8 cellular contexts compared by ENCODE assay signal in the genomic region with DNA sequence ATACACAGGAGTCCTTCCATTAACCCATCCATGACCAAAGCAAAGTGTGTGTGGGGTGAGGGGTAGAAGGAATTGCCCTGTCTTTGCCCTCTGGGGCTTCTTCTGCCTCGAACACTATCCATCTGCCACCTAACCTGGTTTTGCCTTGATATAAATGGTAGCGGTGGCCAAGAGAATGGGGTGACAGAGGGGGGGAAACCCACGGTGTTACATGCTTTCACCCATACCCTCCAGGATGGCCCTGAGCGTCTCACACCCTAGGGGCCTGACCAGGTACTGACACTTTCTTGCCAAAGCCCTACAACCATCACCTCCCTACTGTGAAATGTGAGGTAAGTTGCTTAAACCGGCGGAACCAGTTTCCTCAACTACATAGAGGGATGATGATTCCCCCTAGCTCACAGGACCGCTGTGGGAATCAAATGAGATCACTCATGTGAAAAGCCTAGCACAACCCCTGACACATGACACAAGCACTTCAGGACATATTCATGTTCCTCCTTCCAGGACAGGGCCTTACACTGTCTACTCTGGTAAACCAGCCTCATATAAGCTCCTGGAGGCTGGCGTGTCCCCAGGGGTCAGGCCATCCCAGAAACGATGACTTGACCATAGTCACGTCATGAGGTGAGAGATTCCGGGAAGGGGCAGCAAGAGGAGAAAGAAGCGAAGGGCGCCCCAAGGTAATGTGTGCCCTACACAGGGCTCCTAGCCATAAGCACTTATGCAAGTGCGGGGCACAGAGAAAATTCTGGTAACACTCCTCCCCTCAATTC. TPM values are rescaled to one million over a fixed set of nuclear protein-coding genes. Genes with fewer than 3 reads are reported as not detected.
A peak's percentile ranks its signal among the peaks of the same experiment; 100 is the strongest.
DNase-seq lines count a peak whose midpoint lies in the region; ATAC-seq and TF ChIP-seq lines count a peak whose summit lies in the region.

No MANE protein-coding gene starts in this region.

- H3K27ac ChIP-seq in neural cell (ENCODE audit: low read length) (peak overlapping the region; percentile 76), urinary bladder (ENCODE audit: low read depth) (peak overlapping the region; percentile 99)

- H3F3A ChIP-seq in neural cell (ENCODE audit: insufficient read depth, low read length, poor library complexity, severe bottlenecking), result no peaks in the 10 kb centered on the region

- no peaks in the 10 kb centered on the region for H3K9me2 ChIP-seq in neural cell (ENCODE audit: insufficient read depth, low read length)

- no peak overlapping the region for H2AFZ ChIP-seq in neural cell (ENCODE audit: low read depth, low read length)

- peak; percentile 17 for TF ChIP-seq CTCF in fibroblast of mammary gland (conservative IDR thresholded peaks at IDR 0.05; ENCODE audit: control insufficient read depth, insufficient read depth, low read depth, low read length)
- peak; percentile 24 for TF ChIP-seq CTCF in neural cell (IDR thresholded peaks at IDR 0.05; ENCODE audit: poor library complexity, severe bottlenecking)

- TF ChIP-seq RAD21 in neural cell (conservative IDR thresholded peaks at IDR 0.05), result no peak

- no peaks in the 10 kb centered on the region for H3K36me3 ChIP-seq in neural cell (ENCODE audit: insufficient read depth, low read length)
- H3K36me3 ChIP-seq in urinary bladder (ENCODE audit: insufficient read depth), result no peaks in the 10 kb centered on the region

- peak; percentile 48 for ATAC-seq in HG02981 (IDR thresholded peaks at IDR 0.05; ENCODE audit: unreplicated experiment)

- no peaks in the 10 kb centered on the region for H4K20me1 ChIP-seq in neural cell (ENCODE audit: insufficient read depth)

- peak overlapping the region; percentile 84 for H3K9ac ChIP-seq in neural cell (ENCODE audit: low read length)

- peak overlapping the region; percentile 53 for H3K4me3 ChIP-seq in fibroblast of mammary gland (ENCODE audit: control insufficient read depth, low read depth, low read length)
- H3K4me3 ChIP-seq in neural cell (ENCODE audit: low read length), result peak overlapping the region; percentile 76
- H3K4me3 ChIP-seq in urinary bladder (ENCODE audit: low read depth, low read length), result peak overlapping the region; percentile 50

- TF ChIP-seq EP300 in neural cell (conservative IDR thresholded peaks at IDR 0.05; ENCODE audit: poor library complexity, severe bottlenecking), result no peak

- 71% methylated on average over 14 of the region's 14 CpGs for WGBS in urinary bladder

- H3K9me3 ChIP-seq in neural cell (ENCODE audit: low read length), result no peaks in the 10 kb centered on the region

- peak; percentile 85 for DNase-seq in activated CD8-positive, alpha-beta memory T cell treated with anti-CD3 and anti-CD28 coated beads for 24 hours
- DNase-seq in activated CD8-positive, alpha-beta memory T cell treated with anti-CD3 and anti-CD28 coated beads, Interleukin-2, amount 50 U/mL, for 48 hours, result no peak
- DNase-seq in NCI-H510A treated with DMSO at 0.1 percent for 48 hours (lab: John Stamatoyannopoulos, UW) (peak; percentile 97), activated T-cell treated with anti-CD3 and anti-CD28 coated beads for 4 hours (peak; percentile 29), fibroblast of mammary gland (ENCODE audit: low read depth) (peak; percentile 69)

- peak overlapping the region; percentile 73 for H3K4me2 ChIP-seq in neural cell (ENCODE audit: low read length)

- H3K4me1 ChIP-seq in urinary bladder (ENCODE audit: insufficient read depth), result no peaks in the 10 kb centered on the region

- H3K79me2 ChIP-seq in neural cell (replicated peaks; ENCODE audit: insufficient read depth, low read length), result no peaks in the 10 kb centered on the region

- H3K27me3 ChIP-seq in neural cell (ENCODE audit: insufficient read depth, low read depth, low read length), result no peaks in the 10 kb centered on the region

TF ChIP-seq in neural cell, 6 proteins besides CTCF, POLR2A, EP300 and RAD21:
- no peak for TF ChIP-seq SMC3 (conservative IDR thresholded peaks at IDR 0.05; ENCODE audit: poor library complexity)
- no peak for TF ChIP-seq EZH2 (IDR thresholded peaks at IDR 0.05; ENCODE audit: borderline replicate concordance, insufficient read depth, low read length, poor library complexity, severe bottlenecking)
- TF ChIP-seq, protein P1, sequence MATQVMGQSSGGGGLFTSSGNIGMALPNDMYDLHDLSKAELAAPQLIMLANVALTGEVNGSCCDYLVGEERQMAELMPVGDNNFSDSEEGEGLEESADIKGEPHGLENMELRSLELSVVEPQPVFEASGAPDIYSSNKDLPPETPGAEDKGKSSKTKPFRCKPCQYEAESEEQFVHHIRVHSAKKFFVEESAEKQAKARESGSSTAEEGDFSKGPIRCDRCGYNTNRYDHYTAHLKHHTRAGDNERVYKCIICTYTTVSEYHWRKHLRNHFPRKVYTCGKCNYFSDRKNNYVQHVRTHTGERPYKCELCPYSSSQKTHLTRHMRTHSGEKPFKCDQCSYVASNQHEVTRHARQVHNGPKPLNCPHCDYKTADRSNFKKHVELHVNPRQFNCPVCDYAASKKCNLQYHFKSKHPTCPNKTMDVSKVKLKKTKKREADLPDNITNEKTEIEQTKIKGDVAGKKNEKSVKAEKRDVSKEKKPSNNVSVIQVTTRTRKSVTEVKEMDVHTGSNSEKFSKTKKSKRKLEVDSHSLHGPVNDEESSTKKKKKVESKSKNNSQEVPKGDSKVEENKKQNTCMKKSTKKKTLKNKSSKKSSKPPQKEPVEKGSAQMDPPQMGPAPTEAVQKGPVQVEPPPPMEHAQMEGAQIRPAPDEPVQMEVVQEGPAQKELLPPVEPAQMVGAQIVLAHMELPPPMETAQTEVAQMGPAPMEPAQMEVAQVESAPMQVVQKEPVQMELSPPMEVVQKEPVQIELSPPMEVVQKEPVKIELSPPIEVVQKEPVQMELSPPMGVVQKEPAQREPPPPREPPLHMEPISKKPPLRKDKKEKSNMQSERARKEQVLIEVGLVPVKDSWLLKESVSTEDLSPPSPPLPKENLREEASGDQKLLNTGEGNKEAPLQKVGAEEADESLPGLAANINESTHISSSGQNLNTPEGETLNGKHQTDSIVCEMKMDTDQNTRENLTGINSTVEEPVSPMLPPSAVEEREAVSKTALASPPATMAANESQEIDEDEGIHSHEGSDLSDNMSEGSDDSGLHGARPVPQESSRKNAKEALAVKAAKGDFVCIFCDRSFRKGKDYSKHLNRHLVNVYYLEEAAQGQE (IDR thresholded peaks at IDR 0.05; ENCODE audit: borderline replicate concordance), result no peak
- no peak for TF ChIP-seq POLR2AphosphoS5 (IDR thresholded peaks at IDR 0.05)
- no peak for TF ChIP-seq TAF1 (IDR thresholded peaks at IDR 0.05; ENCODE audit: low read depth)
- TF ChIP-seq MXI1 (conservative IDR thresholded peaks at IDR 0.05; ENCODE audit: poor library complexity, severe bottlenecking), result no peak

RNA-seq across cellular contexts. Expression of a gene that starts 49.7 kb away (rescaled TPM):
- polyA plus RNA-seq in neural cell (8.6 and 14.4 TPM in 2 replicates), urinary bladder (12.7 TPM)
- polyA minus RNA-seq in neural cell, result 32.1 and 34.1 TPM in 2 replicates
- total RNA-seq in urinary bladder, result 19.1 TPM

RNA-seq across cellular contexts. Expression of a gene that starts 53.9 kb away (rescaled TPM):
- polyA plus RNA-seq in neural cell, result 33.3 and 42.5 TPM in 2 replicates
- polyA minus RNA-seq in neural cell, result 30.7 and 39.9 TPM in 2 replicates
- total RNA-seq in urinary bladder, result 51.8 TPM
- 370 TPM for polyA plus RNA-seq in urinary bladder
